In genomic region chr15:90194655-90195054, GRCh38 we compare ENCODE assay signal across 19 cellular contexts.
"Had no signal": no experiment of that assay in that cellular context is flagged by ENCODE, and none has a peak within 500 bp of the region (broad histone marks: within the 10 kb centered on the region; RNA-seq: fewer than 3 reads in every experiment).

No MANE protein-coding gene starts in this region.

- H3K36me3 Mint-ChIP-seq: activated naive CD4-positive, alpha-beta T cell treated with anti-CD3 and anti-CD28 coated beads, Interleukin-2, amount 50 U/mL, for 24 hours; T-cell had no signal

- ATAC-seq: activated T-cell treated with anti-CD3 and anti-CD28 coated beads, Interleukin-2, amount 50 U/mL, for 72 hours; esophagus mucosa; left lobe of liver; T-cell; upper lobe of right lung had no signal

- H3K27me3 ChIP-seq: stomach, testis, upper lobe of right lung had no signal

- H3K27ac ChIP-seq: testis, upper lobe of right lung had no signal

- H3K27ac Mint-ChIP-seq: activated naive CD4-positive, alpha-beta T cell treated with anti-CD3 and anti-CD28 coated beads, Interleukin-2, amount 50 U/mL, for 24 hours; activated T-cell treated with anti-CD3 and anti-CD28 coated beads, Interleukin-2, amount 50 U/mL, for 72 hours; dendritic cell treated with granulocyte-macrophage colony-stimulating factor and Interleukin-4, amounts not matched to agents 40 ng/mL and 50 ng/mL, for 4 days had no signal

- H3K36me3 ChIP-seq: upper lobe of right lung had no signal

- H3K4me3 ChIP-seq: stomach, testis, upper lobe of right lung had no signal

- H3K9me3 ChIP-seq: stomach, testis, upper lobe of right lung had no signal

- H3K9me3 Mint-ChIP-seq: activated naive CD4-positive, alpha-beta T cell treated with anti-CD3 and anti-CD28 coated beads, Interleukin-2, amount 50 U/mL, for 24 hours; activated T-cell treated with anti-CD3 and anti-CD28 coated beads, Interleukin-2, amount 50 U/mL, for 72 hours; dendritic cell treated with granulocyte-macrophage colony-stimulating factor and Interleukin-4, amounts not matched to agents 40 ng/mL and 50 ng/mL, for 4 days; T-cell had no signal

- DNase-seq: activated CD4-positive, alpha-beta T cell treated with anti-CD3 and anti-CD28 coated beads, Interleukin-2, amount 50 U/mL, for 4 hours; activated effector memory CD4-positive, alpha-beta T cell treated with anti-CD3 and anti-CD28 coated beads, Interleukin-2, amount 50 U/mL, for 16 hours; activated T-cell treated with anti-CD3 and anti-CD28 coated beads, Interleukin-2, amount 50 U/mL, for 72 hours; cerebellar nuclear complex; effector CD8-positive, alpha-beta T cell; hypothalamus; midbrain; occipital lobe; retina; stimulated activated CD4-positive, alpha-beta T cell treated with anti-CD3 and anti-CD28 coated beads, Interleukin-12 subunit alpha, Interleukin-12 subunit beta, amount 100 ng/mL, for 4 hours; stimulated activated CD4-positive, alpha-beta T cell treated with anti-CD3 and anti-CD28 coated beads, Interleukin-1b, Interleukin-23, amount 100 ng/mL, for 48 hours; stomach; T-cell; testis; upper lobe of right lung had no signal

- H3K27me3 Mint-ChIP-seq: activated naive CD4-positive, alpha-beta T cell treated with anti-CD3 and anti-CD28 coated beads, Interleukin-2, amount 50 U/mL, for 24 hours; dendritic cell treated with granulocyte-macrophage colony-stimulating factor and Interleukin-4, amounts not matched to agents 40 ng/mL and 50 ng/mL, for 4 days; T-cell had no signal

- H3K4me3 Mint-ChIP-seq: activated naive CD4-positive, alpha-beta T cell treated with anti-CD3 and anti-CD28 coated beads, Interleukin-2, amount 50 U/mL, for 24 hours; activated T-cell treated with anti-CD3 and anti-CD28 coated beads, Interleukin-2, amount 50 U/mL, for 72 hours; dendritic cell treated with granulocyte-macrophage colony-stimulating factor and Interleukin-4, amounts not matched to agents 40 ng/mL and 50 ng/mL, for 4 days; T-cell had no signal
